ENCODE assay signal across 32 cellular contexts in genomic region chr2:105600602-105600948, GRCh38.
"Had no signal": no experiment of that assay in that cellular context is flagged by ENCODE, and none has a peak within 500 bp of the region (broad histone marks: within the 10 kb centered on the region; RNA-seq: fewer than 3 reads in every experiment).

No MANE protein-coding gene starts in this region.

- H3K9me3 Mint-ChIP-seq: activated CD4-positive, alpha-beta memory T cell treated with anti-CD3 and anti-CD28 coated beads for 36 hours; activated CD4-positive, alpha-beta T cell treated with anti-CD3 and anti-CD28 coated beads, Interleukin-2, amount 10 ng/mL, durations not matched to agents 24 days and 14 days; activated naive CD4-positive, alpha-beta T cell treated with anti-CD3 and anti-CD28 coated beads for 36 hours; activated naive CD4-positive, alpha-beta T cell treated with anti-CD3 and anti-CD28 coated beads, Interleukin-2, amount 50 U/mL, for 24 hours; activated naive CD8-positive, alpha-beta T cell treated with anti-CD3 and anti-CD28 coated beads for 36 hours; activated naive CD8-positive, alpha-beta T cell treated with anti-CD3 and anti-CD28 coated beads, Interleukin-2, amount 50 U/mL, for 24 hours; activated T-helper 1 cell treated with anti-CD3 and anti-CD28 coated beads, Interleukin-12 subunit alpha, Interleukin-12 subunit beta, Interleukin-2, Interleukin-4 antibody, amounts not matched to agents 30 ng/mL and 10 ng/mL and 1 ng/mL, durations not matched to agents 14 hours and 24 hours and 36 hours; activated T-helper 2 cell treated with anti-CD3 and anti-CD28 coated beads, Interferon-gamma antibody, Interleukin-2, Interleukin-4, amounts not matched to agents 10 μg/mL and 5 μg/mL and 100 μg/mL, durations not matched to agents 14 hours and 24 hours and 36 hours; central memory CD8-positive, alpha-beta T cell; effector memory CD8-positive, alpha-beta T cell had no signal

- H3K4me3 ChIP-seq: adrenal gland, body of pancreas, esophagus muscularis mucosa, gastrocnemius medialis, heart left ventricle had no signal

- H3K27me3 ChIP-seq: adrenal gland, body of pancreas, esophagus muscularis mucosa, gastrocnemius medialis, heart left ventricle had no signal

- H3K27ac Mint-ChIP-seq: activated CD4-positive, alpha-beta memory T cell treated with anti-CD3 and anti-CD28 coated beads for 36 hours; activated CD4-positive, alpha-beta T cell treated with anti-CD3 and anti-CD28 coated beads for 36 hours; activated CD4-positive, alpha-beta T cell treated with anti-CD3 and anti-CD28 coated beads, Interleukin-2, amount 10 ng/mL, durations not matched to agents 24 days and 14 days; activated CD8-positive, alpha-beta memory T cell treated with anti-CD3 and anti-CD28 coated beads, Interleukin-2, amount 10 ng/mL, durations not matched to agents 7 days and 5 days; activated CD8-positive, alpha-beta T cell treated with anti-CD3 and anti-CD28 coated beads, Interleukin-2, amount 10 ng/mL, durations not matched to agents 7 days and 5 days; activated naive CD4-positive, alpha-beta T cell treated with anti-CD3 and anti-CD28 coated beads for 36 hours; activated naive CD4-positive, alpha-beta T cell treated with anti-CD3 and anti-CD28 coated beads, Interleukin-2, amount 50 U/mL, for 24 hours; activated naive CD8-positive, alpha-beta T cell treated with anti-CD3 and anti-CD28 coated beads for 36 hours; activated naive CD8-positive, alpha-beta T cell treated with anti-CD3 and anti-CD28 coated beads, Interleukin-2, amount 50 U/mL, for 24 hours; activated T-helper 1 cell treated with anti-CD3 and anti-CD28 coated beads, Interleukin-12 subunit alpha, Interleukin-12 subunit beta, Interleukin-2, Interleukin-4 antibody, amounts not matched to agents 30 ng/mL and 10 ng/mL and 1 ng/mL, durations not matched to agents 14 hours and 24 hours and 36 hours; activated T-helper 2 cell treated with anti-CD3 and anti-CD28 coated beads, Interferon-gamma antibody, Interleukin-2, Interleukin-4, amounts not matched to agents 10 μg/mL and 5 μg/mL and 100 μg/mL, durations not matched to agents 14 hours and 24 hours and 36 hours; effector memory CD8-positive, alpha-beta T cell had no signal

- ATAC-seq: activated CD4-positive, alpha-beta T cell treated with anti-CD3 and anti-CD28 coated beads for 36 hours; activated CD8-positive, alpha-beta memory T cell treated with anti-CD3 and anti-CD28 coated beads, Interleukin-2, amount 10 ng/mL, durations not matched to agents 7 days and 5 days; activated CD8-positive, alpha-beta T cell treated with anti-CD3 and anti-CD28 coated beads, Interleukin-2, amount 10 ng/mL, durations not matched to agents 7 days and 5 days; activated naive CD8-positive, alpha-beta T cell treated with anti-CD3 and anti-CD28 coated beads, Interleukin-2, amount 50 U/mL, for 24 hours; body of pancreas; effector memory CD8-positive, alpha-beta T cell; foreskin keratinocyte; gastrocnemius medialis; heart left ventricle had no signal

- H3K36me3 ChIP-seq: adrenal gland, esophagus muscularis mucosa, gastrocnemius medialis, heart left ventricle had no signal

- H3K4me3 Mint-ChIP-seq: activated CD4-positive, alpha-beta memory T cell treated with anti-CD3 and anti-CD28 coated beads for 36 hours; activated CD4-positive, alpha-beta T cell treated with anti-CD3 and anti-CD28 coated beads for 36 hours; activated CD4-positive, alpha-beta T cell treated with anti-CD3 and anti-CD28 coated beads, Interleukin-2, amount 10 ng/mL, durations not matched to agents 24 days and 14 days; activated CD8-positive, alpha-beta memory T cell treated with anti-CD3 and anti-CD28 coated beads, Interleukin-2, amount 10 ng/mL, durations not matched to agents 7 days and 5 days; activated CD8-positive, alpha-beta T cell treated with anti-CD3 and anti-CD28 coated beads, Interleukin-2, amount 10 ng/mL, durations not matched to agents 7 days and 5 days; activated naive CD4-positive, alpha-beta T cell treated with anti-CD3 and anti-CD28 coated beads for 36 hours; activated naive CD4-positive, alpha-beta T cell treated with anti-CD3 and anti-CD28 coated beads, Interleukin-2, amount 50 U/mL, for 24 hours; activated naive CD8-positive, alpha-beta T cell treated with anti-CD3 and anti-CD28 coated beads for 36 hours; activated naive CD8-positive, alpha-beta T cell treated with anti-CD3 and anti-CD28 coated beads, Interleukin-2, amount 50 U/mL, for 24 hours; activated T-helper 1 cell treated with anti-CD3 and anti-CD28 coated beads, Interleukin-12 subunit alpha, Interleukin-12 subunit beta, Interleukin-2, Interleukin-4 antibody, amounts not matched to agents 30 ng/mL and 10 ng/mL and 1 ng/mL, durations not matched to agents 14 hours and 24 hours and 36 hours; central memory CD8-positive, alpha-beta T cell; effector memory CD8-positive, alpha-beta T cell had no signal

- H3K27me3 Mint-ChIP-seq: activated CD4-positive, alpha-beta memory T cell treated with anti-CD3 and anti-CD28 coated beads for 36 hours; activated CD4-positive, alpha-beta T cell treated with anti-CD3 and anti-CD28 coated beads for 36 hours; activated naive CD4-positive, alpha-beta T cell treated with anti-CD3 and anti-CD28 coated beads, Interleukin-2, amount 50 U/mL, for 24 hours; activated naive CD8-positive, alpha-beta T cell treated with anti-CD3 and anti-CD28 coated beads for 36 hours; central memory CD8-positive, alpha-beta T cell had no signal

- H3K27ac ChIP-seq: adrenal gland, body of pancreas, esophagus muscularis mucosa, foreskin keratinocyte, gastrocnemius medialis, heart left ventricle had no signal

- H3K4me1 Mint-ChIP-seq: activated CD8-positive, alpha-beta memory T cell treated with anti-CD3 and anti-CD28 coated beads, Interleukin-2, amount 10 ng/mL, durations not matched to agents 7 days and 5 days; central memory CD8-positive, alpha-beta T cell had no signal

- H3K36me3 Mint-ChIP-seq: activated CD4-positive, alpha-beta memory T cell treated with anti-CD3 and anti-CD28 coated beads for 36 hours; activated CD8-positive, alpha-beta memory T cell treated with anti-CD3 and anti-CD28 coated beads, Interleukin-2, amount 10 ng/mL, durations not matched to agents 7 days and 5 days; activated naive CD4-positive, alpha-beta T cell treated with anti-CD3 and anti-CD28 coated beads, Interleukin-2, amount 50 U/mL, for 24 hours; activated naive CD8-positive, alpha-beta T cell treated with anti-CD3 and anti-CD28 coated beads for 36 hours had no signal

- H3K9me3 ChIP-seq: adrenal gland, body of pancreas, esophagus muscularis mucosa, gastrocnemius medialis had no signal

- H3K4me1 ChIP-seq: body of pancreas, foreskin keratinocyte had no signal

- DNase-seq: activated CD4-positive, alpha-beta memory T cell treated with anti-CD3 and anti-CD28 coated beads for 36 hours; activated CD4-positive, alpha-beta T cell treated with anti-CD3 and anti-CD28 coated beads for 36 hours; activated CD4-positive, alpha-beta T cell treated with anti-CD3 and anti-CD28 coated beads, Interleukin-2, amount 10 ng/mL, durations not matched to agents 24 days and 14 days; activated CD4-positive, CD25-positive, alpha-beta regulatory T cell; activated CD4-positive, CD25-positive, alpha-beta regulatory T cell treated with anti-CD3 and anti-CD28 coated beads, Interleukin-2, amount 50 U/mL, for 72 hours; activated CD8-positive, alpha-beta memory T cell treated with anti-CD3 and anti-CD28 coated beads, Interleukin-2, amount 10 ng/mL, durations not matched to agents 7 days and 5 days; activated CD8-positive, alpha-beta memory T cell treated with anti-CD3 and anti-CD28 coated beads, Interleukin-2, amount 50 U/mL, for 4 hours; activated CD8-positive, alpha-beta T cell treated with anti-CD3 and anti-CD28 coated beads, Interleukin-2, amount 10 ng/mL, durations not matched to agents 7 days and 5 days; activated effector memory CD4-positive, alpha-beta T cell treated with anti-CD3 and anti-CD28 coated beads, Interleukin-2, amount 50 U/mL, for 16 hours; activated naive CD4-positive, alpha-beta T cell treated with anti-CD3 and anti-CD28 coated beads for 36 hours; activated naive CD8-positive, alpha-beta T cell treated with anti-CD3 and anti-CD28 coated beads for 36 hours; activated naive CD8-positive, alpha-beta T cell treated with anti-CD3 and anti-CD28 coated beads, Interleukin-2, amount 50 U/mL, for 24 hours; activated T-cell treated with anti-CD3 and anti-CD28 coated beads, Interleukin-2, amount 50 U/mL, for 1 hour; activated T-cell treated with anti-CD3 and anti-CD28 coated beads, Interleukin-2, amount 50 U/mL, for 48 hours; amygdala; aorta; body of pancreas; cortex of kidney; dermis blood vessel endothelial cell; effector CD4-positive, alpha-beta T cell; effector memory CD8-positive, alpha-beta T cell; foreskin keratinocyte; gastrocnemius medialis; glutamatergic neuron; heart left ventricle; T-helper 2 cell had no signal
